ENCODE assay signal across 8 cellular contexts in genomic region chr1:94514095-94514727, GRCh38. TPM values are rescaled to one million over a fixed set of nuclear protein-coding genes. Genes with fewer than 3 reads are reported as not detected.
DNase-seq lines count a peak whose midpoint lies in the region; ATAC-seq and TF ChIP-seq lines count a peak whose summit lies in the region.

No MANE protein-coding gene starts in this region.

- ATAC-seq in GM21526 (IDR thresholded peaks at IDR 0.05; ENCODE audit: low FRiP score, unreplicated experiment) (no peak), GM19324 (IDR thresholded peaks at IDR 0.05; ENCODE audit: low FRiP score, unreplicated experiment) (no peak)

- POLR2A ChIA-PET in GM10248 (lab: Yijun Ruan, JAX), result no interaction called here

- H3K9me3 Mint-ChIP-seq in activated T-helper 1 cell treated with anti-CD3 and anti-CD28 coated beads, Interleukin-12 subunit alpha, Interleukin-12 subunit beta, Interleukin-2, Interleukin-4 antibody, amounts not matched to agents 30 ng/mL and 10 ng/mL and 1 ng/mL, durations not matched to agents 14 hours and 24 hours and 36 hours, result no peaks in the 10 kb centered on the region

- no CpG with 5 or more reads among the region's 2 CpGs for WGBS in mesendoderm (ENCODE audit: extremely low coverage, insufficient coverage, low lambda C conversion rate)

- H3K27ac ChIP-seq in 22Rv1, result no peak overlapping the region
- H3K27ac ChIP-seq in mesendoderm (ENCODE audit: low read depth, low read length), result no peak overlapping the region

- H3K79me2 ChIP-seq in mesendoderm (ENCODE audit: control insufficient read depth, insufficient read depth, low read length), result no peaks in the 10 kb centered on the region

- H4K8ac ChIP-seq in mesendoderm (ENCODE audit: low read depth, low read length), result no peak overlapping the region

- H3K9ac ChIP-seq in mesendoderm (ENCODE audit: low read length), result no peak overlapping the region

- no peak overlapping the region for H3K18ac ChIP-seq in mesendoderm (ENCODE audit: low read length)

- no peak overlapping the region for H3K27ac Mint-ChIP-seq in activated T-helper 1 cell treated with anti-CD3 and anti-CD28 coated beads, Interleukin-12 subunit alpha, Interleukin-12 subunit beta, Interleukin-2, Interleukin-4 antibody, amounts not matched to agents 30 ng/mL and 10 ng/mL and 1 ng/mL, durations not matched to agents 14 hours and 24 hours and 36 hours

- H3K4me1 ChIP-seq in mesendoderm (ENCODE audit: control insufficient read depth, low read depth, low read length), result no peaks in the 10 kb centered on the region

- no peaks in the 10 kb centered on the region for H3K27me3 Mint-ChIP-seq in activated T-helper 1 cell treated with anti-CD3 and anti-CD28 coated beads, Interleukin-12 subunit alpha, Interleukin-12 subunit beta, Interleukin-2, Interleukin-4 antibody, amounts not matched to agents 30 ng/mL and 10 ng/mL and 1 ng/mL, durations not matched to agents 14 hours and 24 hours and 36 hours (ENCODE audit: insufficient read depth)

- H3K79me1 ChIP-seq in mesendoderm (ENCODE audit: low read length), result no peaks in the 10 kb centered on the region

- no peak overlapping the region for H3K4me3 Mint-ChIP-seq in activated T-helper 1 cell treated with anti-CD3 and anti-CD28 coated beads, Interleukin-12 subunit alpha, Interleukin-12 subunit beta, Interleukin-2, Interleukin-4 antibody, amounts not matched to agents 30 ng/mL and 10 ng/mL and 1 ng/mL, durations not matched to agents 14 hours and 24 hours and 36 hours

- H3K23ac ChIP-seq in mesendoderm (ENCODE audit: low read length), result no peak overlapping the region

- no peak overlapping the region for H3K4me3 ChIP-seq in mesendoderm (ENCODE audit: low read length)

- CTCF ChIA-PET in GM10248 (lab: Yijun Ruan, JAX), result interaction anchor here (0.7 to 6.6 kb wide), 6 partner anchors 12 to 340 kb away, joined by 3 to 57 read pairs (median 7); no protein-coding TSS in a partner anchor

- H3K36me3 Mint-ChIP-seq in activated T-helper 1 cell treated with anti-CD3 and anti-CD28 coated beads, Interleukin-12 subunit alpha, Interleukin-12 subunit beta, Interleukin-2, Interleukin-4 antibody, amounts not matched to agents 30 ng/mL and 10 ng/mL and 1 ng/mL, durations not matched to agents 14 hours and 24 hours and 36 hours (ENCODE audit: low read depth), result peaks cover 6% of the 10 kb centered on the region

- intact Hi-C loops in activated T-helper 1 cell treated with anti-CD3 and anti-CD28 coated beads, Interleukin-12 subunit alpha, Interleukin-12 subunit beta, Interleukin-2, Interleukin-4 antibody, amounts not matched to agents 30 ng/mL and 10 ng/mL and 1 ng/mL, durations not matched to agents 14 hours and 24 hours and 36 hours (cut with micrococcal nuclease), result loop anchor here (1.0 kb wide), 1 partner anchor 292 kb away; no protein-coding TSS in a partner anchor

- no peak overlapping the region for H2BK15ac ChIP-seq in mesendoderm (replicated peaks; ENCODE audit: low read depth)

- H3K4me2 ChIP-seq in mesendoderm (ENCODE audit: low read length), result no peak overlapping the region

- H2AK5ac ChIP-seq in mesendoderm (ENCODE audit: low read length), result no peak overlapping the region

- H3K27me3 ChIP-seq in mesendoderm (ENCODE audit: insufficient read depth, low read length, poor library complexity), result no peaks in the 10 kb centered on the region

- H3K4me1 Mint-ChIP-seq in activated T-helper 1 cell treated with anti-CD3 and anti-CD28 coated beads, Interleukin-12 subunit alpha, Interleukin-12 subunit beta, Interleukin-2, Interleukin-4 antibody, amounts not matched to agents 30 ng/mL and 10 ng/mL and 1 ng/mL, durations not matched to agents 14 hours and 24 hours and 36 hours (ENCODE audit: low read depth), result no peaks in the 10 kb centered on the region

- H3K36me3 ChIP-seq in mesendoderm (ENCODE audit: control insufficient read depth, insufficient read depth, low read length), result no peaks in the 10 kb centered on the region

- no peak overlapping the region for H3K4ac ChIP-seq in mesendoderm (ENCODE audit: low read depth, low read length)

- H3K56ac ChIP-seq in mesendoderm (ENCODE audit: low read length), result no peak overlapping the region

- no peak for DNase-seq in GM10248 (ENCODE audit: extremely low spot score)
- peak; percentile 3 for DNase-seq in NCI-H510A (lab: John Stamatoyannopoulos, UW)
- peak; percentile 29 for DNase-seq in cerebellar cortex (ENCODE audit: low spot score)
- DNase-seq in mesendoderm, result peak; percentile 69
- DNase-seq in activated T-helper 1 cell treated with anti-CD3 and anti-CD28 coated beads, Interleukin-12 subunit alpha, Interleukin-12 subunit beta, Interleukin-2, Interleukin-4 antibody, amounts not matched to agents 30 ng/mL and 10 ng/mL and 1 ng/mL, durations not matched to agents 14 hours and 24 hours and 36 hours (ENCODE audit: low spot score), result no peak

- TF ChIP-seq CTCF in 22Rv1 (IDR thresholded peaks at IDR 0.05), result peak; percentile 83
- peak; percentile 51 for TF ChIP-seq CTCF in GM10248 (IDR thresholded peaks at IDR 0.05; ENCODE audit: control extremely low read depth, extremely low read depth, low read depth, missing control alignments)

- H2BK120ac ChIP-seq in mesendoderm (ENCODE audit: low read depth, low read length), result no peak overlapping the region

- H4K5ac ChIP-seq in mesendoderm (ENCODE audit: low read length), result no peak overlapping the region

- no peak overlapping the region for H2BK5ac ChIP-seq in mesendoderm (ENCODE audit: low read length)

RNA-seq across cellular contexts. Expression of gene F3, which starts 27.3 kb away (rescaled TPM):
- 11.9 TPM for polyA plus RNA-seq in mesendoderm (2013, experiment 1 of 2)
- 11.5 TPM for polyA plus RNA-seq in mesendoderm (2013, experiment 2 of 2)
- 0.16 and 0.32 TPM in 2 replicates for total RNA-seq in activated T-helper 1 cell treated with anti-CD3 and anti-CD28 coated beads, Interleukin-12 subunit alpha, Interleukin-12 subunit beta, Interleukin-2, Interleukin-4 antibody, amounts not matched to agents 30 ng/mL and 10 ng/mL and 1 ng/mL, durations not matched to agents 14 hours and 24 hours and 36 hours

Comparison
In these comparisons a context has a peak if more than half of its experiments do, and no peak if none do; other contexts are left out.
1. DNase-seq: peak in NCI-H510A (single experiment), cerebellar cortex (single experiment) and mesendoderm (single experiment); none in GM10248 (single experiment) and activated T-helper 1 cell treated with anti-CD3 and anti-CD28 coated beads, Interleukin-12 subunit alpha, Interleukin-12 subunit beta, Interleukin-2, Interleukin-4 antibody, amounts not matched to agents 30 ng/mL and 10 ng/mL and 1 ng/mL, durations not matched to agents 14 hours and 24 hours and 36 hours (single experiment).